Comparison of ENCODE assay signal across 8 cellular contexts in the genomic region with DNA sequence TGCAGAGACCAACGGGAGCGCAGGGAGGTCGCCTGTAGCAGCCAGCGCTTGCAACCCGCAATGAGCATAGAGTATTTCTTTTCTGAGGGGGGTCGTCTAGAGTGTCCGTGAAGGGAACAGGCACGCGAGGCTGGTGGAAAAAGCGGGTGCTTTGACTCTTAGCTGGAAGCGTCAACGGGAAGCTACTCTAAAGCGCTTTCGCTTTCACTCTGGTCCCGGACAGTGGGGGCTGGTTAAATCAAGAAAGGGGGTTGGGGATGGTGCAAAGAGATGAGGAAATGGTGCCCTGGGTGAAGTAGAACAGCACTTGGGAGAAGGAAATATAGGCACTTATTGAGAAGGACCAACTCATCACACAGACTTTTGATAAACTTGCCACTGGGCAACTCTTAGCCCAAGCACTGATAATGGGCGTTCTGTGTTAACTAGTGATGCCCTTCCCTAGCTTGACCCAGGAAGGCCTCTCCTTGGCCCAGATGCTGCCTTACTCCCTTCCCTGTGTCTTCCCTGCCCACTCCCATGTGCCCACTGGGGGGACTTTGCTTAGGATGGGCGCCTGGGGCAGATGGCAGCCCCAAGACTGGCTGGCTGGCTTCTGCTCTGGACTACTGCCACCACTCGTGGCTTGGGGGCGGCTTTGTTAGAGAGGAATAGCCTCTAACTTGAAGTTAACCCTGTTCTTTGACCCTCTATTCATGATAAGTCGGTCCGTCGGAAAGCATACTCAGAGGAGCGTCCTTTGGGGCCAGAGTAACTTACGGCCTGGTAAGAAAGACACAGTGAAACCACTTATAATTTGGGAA. TPM values are rescaled to one million over a fixed set of nuclear protein-coding genes. Genes with fewer than 3 reads are reported as not detected.
A peak's percentile ranks its signal among the peaks of the same experiment; 100 is the strongest.
DNase-seq lines count a peak whose midpoint lies in the region; ATAC-seq and TF ChIP-seq lines count a peak whose summit lies in the region.

No MANE protein-coding gene starts in this region.

- H3K27ac Mint-ChIP-seq in CD8-positive, alpha-beta T cell, result peak overlapping the region; percentile 100
- peak overlapping the region; percentile 100 for H3K27ac Mint-ChIP-seq in natural killer cell

- H3K27me3 ChIP-seq in CD8-positive, alpha-beta T cell (ENCODE audit: insufficient read depth, low read length), result no peaks in the 10 kb centered on the region
- H3K27me3 ChIP-seq in MG63 (no peaks in the 10 kb centered on the region), upper lobe of right lung (no peaks in the 10 kb centered on the region)

- peaks cover 37% of the 10 kb centered on the region for H3K36me3 ChIP-seq in CD8-positive, alpha-beta T cell (ENCODE audit: insufficient read depth, low read length)
- H3K36me3 ChIP-seq in MG63 (peaks cover 38% of the 10 kb centered on the region), upper lobe of right lung (peaks cover 47% of the 10 kb centered on the region)

- intact Hi-C loops in CD8-positive, alpha-beta T cell (cut with DNase I, micrococcal nuclease), result loop anchor here (1.0 to 10.0 kb wide), 8 partner anchors 13 to 768 kb away; partner anchors contain the start of genes TAP2 (in 2 of the 2), AGPAT1 (in 1 of the 2), ITPR3 (in 1 of the 2) and KIFC1 (in 1 of the 2)
- intact Hi-C loops in natural killer cell (cut with micrococcal nuclease), result loop anchor here (1.0 to 5.0 kb wide), 3 partner anchors 10 to 348 kb away; partner anchors contain the start of genes HSD17B8, PSMB8, RXRB and SLC39A7
- intact Hi-C loops in upper lobe of right lung (cut with DNase I), result no loop called here

- DNase-seq in CD8-positive, alpha-beta T cell, result peak in 5 of 7 experiments; percentile 37 to 72 (median 50)
- DNase-seq in MG63 (peak; percentile 70), activated T-cell treated with anti-CD3 and anti-CD28 coated beads for 48 hours (ENCODE audit: low read depth) (peak; percentile 49), fibroblast of mammary gland (ENCODE audit: low read depth) (peak; percentile 37), natural killer cell (peak; percentile 59), upper lobe of right lung (no peak), SHP77 (lab: John Stamatoyannopoulos, UW) (no peak)

- peak overlapping the region; percentile 99 for H3K4me3 Mint-ChIP-seq in CD8-positive, alpha-beta T cell
- peak overlapping the region; percentile 99 for H3K4me3 Mint-ChIP-seq in natural killer cell

- H3K36me3 Mint-ChIP-seq in CD8-positive, alpha-beta T cell, result peaks cover 92% of the 10 kb centered on the region
- peaks cover 29% of the 10 kb centered on the region for H3K36me3 Mint-ChIP-seq in natural killer cell

- no peaks in the 10 kb centered on the region for H3K27me3 Mint-ChIP-seq in CD8-positive, alpha-beta T cell (ENCODE audit: low read depth)
- H3K27me3 Mint-ChIP-seq in natural killer cell (ENCODE audit: low read depth in 2 of 2), result no peaks in the 10 kb centered on the region

- CTCF ChIA-PET in CD8-positive, alpha-beta T cell (lab: Charles Lee), result interaction anchor here (1.0 to 8.8 kb wide), 11 partner anchors 9 to 130 kb away, joined by 3 to 299 read pairs (median 5); partner anchors contain the start of genes PSMB8 and TAP2

- peaks cover 70% of the 10 kb centered on the region for H3K4me1 Mint-ChIP-seq in CD8-positive, alpha-beta T cell (ENCODE audit: low read depth)
- H3K4me1 Mint-ChIP-seq in natural killer cell, result peaks cover 67 to 78% of the 10 kb centered on the region in 2 donors

- peak; percentile 33 for ATAC-seq in CD8-positive, alpha-beta T cell
- peak; percentile 9 for ATAC-seq in GM21576 (IDR thresholded peaks at IDR 0.05; ENCODE audit: unreplicated experiment)
- peak; percentile 37 to 58 (median 39) for ATAC-seq in natural killer cell
- ATAC-seq in upper lobe of right lung, result peak; percentile 32

- H3K9me3 Mint-ChIP-seq in CD8-positive, alpha-beta T cell, result no peaks in the 10 kb centered on the region
- no peaks in the 10 kb centered on the region for H3K9me3 Mint-ChIP-seq in natural killer cell

- POLR2A ChIA-PET in CD8-positive, alpha-beta T cell (lab: Charles Lee), result interaction anchor here (0.6 to 5.5 kb wide), 7 partner anchors 10 to 126 kb away, joined by 3 to 182 read pairs (median 55); partner anchors contain the start of genes PSMB8 and TAP2

- no peak for TF ChIP-seq CTCF in CD8-positive, alpha-beta T cell (IDR thresholded peaks at IDR 0.05)
- TF ChIP-seq CTCF in fibroblast of mammary gland (conservative IDR thresholded peaks at IDR 0.05; ENCODE audit: control insufficient read depth, insufficient read depth, low read depth, low read length) (no peak), natural killer cell (IDR thresholded peaks at IDR 0.05) (no peak), upper lobe of right lung (IDR thresholded peaks at IDR 0.05) (no peak)

- peak overlapping the region; percentile 98 for H3K27ac ChIP-seq in CD8-positive, alpha-beta T cell (ENCODE audit: low read depth, low read length)
- H3K27ac ChIP-seq in upper lobe of right lung, result peak overlapping the region; percentile 97

- H3K4me3 ChIP-seq in CD8-positive, alpha-beta T cell (ENCODE audit: low read depth, low read length), result peak overlapping the region; percentile 99
- peak overlapping the region; percentile 85 for H3K4me3 ChIP-seq in MG63
- H3K4me3 ChIP-seq in fibroblast of mammary gland (ENCODE audit: control insufficient read depth, low read depth, low read length), result peak overlapping the region; percentile 85
- peak overlapping the region; percentile 98 for H3K4me3 ChIP-seq in upper lobe of right lung

- H3K4me1 ChIP-seq in CD8-positive, alpha-beta T cell (ENCODE audit: insufficient read depth, low read length), result peaks cover 63% of the 10 kb centered on the region
- H3K4me1 ChIP-seq in upper lobe of right lung, result peaks cover 23% of the 10 kb centered on the region

- no peaks in the 10 kb centered on the region for H3K9me3 ChIP-seq in CD8-positive, alpha-beta T cell (ENCODE audit: low read length)
- no peaks in the 10 kb centered on the region for H3K9me3 ChIP-seq in MG63
- no peaks in the 10 kb centered on the region for H3K9me3 ChIP-seq in upper lobe of right lung

RNA-seq across cellular contexts. Expression of gene PSMB9, which starts 0.6 kb away (rescaled TPM):
- total RNA-seq in CD8-positive, alpha-beta T cell, result 10 to 100 TPM; 32.9 to 34.7 TPM
- 96.5 and 106 TPM in 2 replicates for total RNA-seq in MG63 (2014; rRNA removed; shearing (Covaris generic); ENCODE audit: low replicate concordance)
- total RNA-seq in natural killer cell (100 to 1,000 TPM; 112 to 190 (median 182) TPM), upper lobe of right lung (47.2 TPM)

RNA-seq across cellular contexts. Expression of gene TAP1, which starts 1.1 kb away (rescaled TPM):
- 10 to 100 TPM; 98.0 to 98.1 TPM for total RNA-seq in CD8-positive, alpha-beta T cell
- total RNA-seq in MG63 (2014; rRNA removed; shearing (Covaris generic); ENCODE audit: low replicate concordance), result 84.9 and 115 TPM in 2 replicates
- 100 to 1,000 TPM; 134 to 193 (median 179) TPM for total RNA-seq in natural killer cell
- 60.4 TPM for total RNA-seq in upper lobe of right lung

RNA-seq across cellular contexts. Expression of gene PSMB8, which starts 10.7 kb away (rescaled TPM):
- total RNA-seq in CD8-positive, alpha-beta T cell, result 100 to 1,000 TPM; 108 to 117 TPM
- total RNA-seq in MG63 (2014; rRNA removed; shearing (Covaris generic); ENCODE audit: low replicate concordance), result 164 and 166 TPM in 2 replicates
- total RNA-seq in natural killer cell, result 100 to 1,000 TPM; 160 to 170 (median 161) TPM
- 86.9 TPM for total RNA-seq in upper lobe of right lung

RNA-seq across cellular contexts. Expression of gene TAP2, which starts 16.0 kb away (rescaled TPM):
- total RNA-seq in CD8-positive, alpha-beta T cell, result 10 to 100 TPM; 88.9 to 91.0 TPM
- 87.2 and 112 TPM in 2 replicates for total RNA-seq in MG63 (2014; rRNA removed; shearing (Covaris generic); ENCODE audit: low replicate concordance)
- total RNA-seq in natural killer cell, result 100 to 1,000 TPM; 162 to 221 (median 209) TPM
- total RNA-seq in upper lobe of right lung, result 56.4 TPM

RNA-seq across cellular contexts. Expression of gene HLA-DOB, which starts 37.8 kb away (rescaled TPM):
- 10 to 100 TPM; 12.8 to 13.4 TPM for total RNA-seq in CD8-positive, alpha-beta T cell
- 1.8 and 8.2 TPM in 2 replicates for total RNA-seq in MG63 (2014; rRNA removed; shearing (Covaris generic); ENCODE audit: low replicate concordance)
- total RNA-seq in natural killer cell (10 to 100 TPM in 2 of 3 donors, 1 to 10 TPM in 1; 4.2 to 13.7 (median 10.4) TPM), upper lobe of right lung (0.64 TPM)

Comparison
In these comparisons a context has a peak if more than half of its experiments do, and no peak if none do; other contexts are left out.
1. DNase-seq: peak in CD8-positive, alpha-beta T cell (5 of 7), MG63 (single experiment), activated T-cell treated with anti-CD3 and anti-CD28 coated beads for 48 hours (single experiment), fibroblast of mammary gland (single experiment) and natural killer cell (single experiment); none in upper lobe of right lung (single experiment) and SHP77 (0 of 2).
2. Peak in every context shown above with its lines, with median percentiles within 50 percentile points of each other: ATAC-seq and H3K4me3 ChIP-seq.